8 cellular contexts compared by ENCODE assay signal in the genomic region with DNA sequence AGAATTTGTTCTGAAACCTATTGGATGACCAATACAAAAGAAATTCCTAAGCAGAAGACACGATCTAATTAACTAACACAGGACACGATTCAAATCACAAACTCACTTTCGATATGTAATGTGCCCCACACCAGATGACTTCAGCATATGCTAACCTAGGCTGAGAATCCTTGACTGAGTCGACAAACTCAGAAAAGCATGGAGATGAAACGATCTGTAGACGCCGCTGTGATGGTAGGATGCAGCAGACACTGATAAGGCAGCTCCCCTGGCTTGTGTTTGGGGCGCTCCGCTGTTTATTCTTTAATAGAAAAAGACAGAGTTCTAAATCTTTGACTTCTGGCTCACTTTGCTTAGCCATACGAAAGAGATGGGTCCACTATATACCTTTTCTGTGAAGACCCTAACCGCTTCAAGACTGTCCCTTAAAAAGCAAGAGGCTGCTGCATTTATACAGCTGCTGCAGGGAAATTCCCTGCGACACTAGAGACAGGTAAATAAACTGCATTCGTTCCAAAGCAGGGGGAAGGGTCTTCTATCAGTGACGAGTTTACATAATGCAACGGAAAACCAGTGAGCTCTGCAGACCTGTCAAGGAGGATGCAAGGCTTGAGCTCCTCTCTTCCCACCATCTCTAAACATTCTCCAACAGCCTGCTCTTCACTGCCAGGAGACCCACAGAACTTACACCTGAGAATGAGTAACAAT. TPM values are rescaled to one million over a fixed set of nuclear protein-coding genes. Genes with fewer than 3 reads are reported as not detected.
DNase-seq lines count a peak whose midpoint lies in the region; ATAC-seq and TF ChIP-seq lines count a peak whose summit lies in the region.

No MANE protein-coding gene starts in this region.

- no peak overlapping the region for H3K27ac ChIP-seq in HUES6 (ENCODE audit: low read depth, low read length)
- peak overlapping the region in 3 of 5 donors; percentile 41 to 98 (median 67) for H3K27ac ChIP-seq in adrenal gland
- H3K27ac ChIP-seq in thymus (ENCODE audit: low read depth), result no peak overlapping the region

- ATAC-seq in left colon, result peak; percentile 6
- no peak for ATAC-seq in HG02870 (IDR thresholded peaks at IDR 0.05; ENCODE audit: unreplicated experiment)
- no peak for ATAC-seq in omental fat pad (ENCODE audit: low FRiP score)

- H3K27me3 ChIP-seq in BE2C (no peaks in the 10 kb centered on the region), HUES6 (ENCODE audit: control insufficient read depth, insufficient read depth, low read length) (no peaks in the 10 kb centered on the region), adrenal gland (no peaks in the 10 kb centered on the region), thymus (ENCODE audit: control insufficient read depth, insufficient read depth) (no peaks in the 10 kb centered on the region)

- H3K9me3 ChIP-seq in BE2C (no peaks in the 10 kb centered on the region), HUES6 (ENCODE audit: control insufficient read depth, insufficient read depth, low read depth, low read length) (no peaks in the 10 kb centered on the region), adrenal gland (replicated peaks in 1 of 3) (no peaks in the 10 kb centered on the region), thymus (ENCODE audit: control insufficient read depth) (no peaks in the 10 kb centered on the region)

- TF ChIP-seq POLR2A in adrenal gland (IDR thresholded peaks at IDR 0.05), result peak in 1 of 2 donors; percentile 4

- H3K4me3 ChIP-seq in BE2C (ENCODE audit: low read depth, low read length), result peak overlapping the region; percentile 98
- H3K4me3 ChIP-seq in HUES6 (ENCODE audit: low read depth, low read length), result peak overlapping the region; percentile 90
- peak overlapping the region in 3 of 4 donors; percentile 49 to 87 (median 71) for H3K4me3 ChIP-seq in adrenal gland
- peak overlapping the region; percentile 94 for H3K4me3 ChIP-seq in thymus (ENCODE audit: low read length)

- DNase-seq in BE2C (no peak), adrenal gland (peak in 1 of 7 donors; percentile 9), left colon (no peak), cerebellar cortex (ENCODE audit: low spot score) (no peak), omental fat pad (ENCODE audit: low spot score) (no peak)

- H3K36me3 ChIP-seq in BE2C (no peaks in the 10 kb centered on the region), HUES6 (ENCODE audit: control insufficient read depth, insufficient read depth, low read length) (peaks cover 12% of the 10 kb centered on the region; the same call in 1 of the 2 replicates), adrenal gland (replicated peaks in 1 of 2) (peaks cover 0 to 4% of the 10 kb centered on the region in 2 donors), thymus (ENCODE audit: control insufficient read depth, insufficient read depth) (no peaks in the 10 kb centered on the region)

- TF ChIP-seq CTCF in BE2C (IDR thresholded peaks at IDR 0.05; ENCODE audit: low read depth, low read length) (no peak), adrenal gland (IDR thresholded peaks at IDR 0.05) (no peak), omental fat pad (IDR thresholded peaks at IDR 0.05) (no peak)

- no peaks in the 10 kb centered on the region for H3K4me1 ChIP-seq in BE2C
- no peaks in the 10 kb centered on the region for H3K4me1 ChIP-seq in HUES6 (ENCODE audit: control insufficient read depth, insufficient read depth, low read length)
- H3K4me1 ChIP-seq in adrenal gland (replicated peaks in 1 of 2), result peaks cover 9 to 26% of the 10 kb centered on the region in 2 donors
- peaks cover 11% of the 10 kb centered on the region for H3K4me1 ChIP-seq in thymus (ENCODE audit: control insufficient read depth, insufficient read depth, low read length)

- intact Hi-C loops in adrenal gland (cut with DNase I), result no loop called here
- intact Hi-C loops in left colon (cut with DNase I, micrococcal nuclease), result no loop called here

- 20 to 24% (median 22%) methylated on average over 15 of the region's 15 CpGs for WGBS in adrenal gland, 4 donors
- WGBS in thymus, result 53% methylated on average over 15 of the region's 15 CpGs

- H3K9ac ChIP-seq in HUES6 (ENCODE audit: low read length), result peak overlapping the region; percentile 95

RNA-seq across cellular contexts. Expression of a gene that starts 0.9 kb away (rescaled TPM):
- 88.1 TPM for polyA plus RNA-seq in BE2C (2012; ENCODE audit: insufficient read depth, insufficient read length, low read depth)
- 10 to 100 TPM; 48.6 to 69.0 (median 59.3) TPM for total RNA-seq in adrenal gland
- polyA plus RNA-seq in adrenal gland, result 10 to 100 TPM; 43.0 to 53.1 (median 51.6) TPM
- 10 to 100 TPM; 58.5 to 59.0 TPM for total RNA-seq in left colon
- 36.8 TPM for polyA plus RNA-seq in thymus
- 10 to 100 TPM; 40.6 to 65.6 (median 54.7) TPM for total RNA-seq in omental fat pad

RNA-seq across cellular contexts. Expression of a gene that starts 21.8 kb away (rescaled TPM):
- 39.2 TPM for polyA plus RNA-seq in BE2C (2012; ENCODE audit: insufficient read depth, insufficient read length, low read depth)
- 10 to 100 TPM; 16.8 to 50.6 (median 30.0) TPM for total RNA-seq in adrenal gland
- 10 to 100 TPM; 14.0 to 49.1 (median 23.9) TPM for polyA plus RNA-seq in adrenal gland
- total RNA-seq in left colon, result 10 to 100 TPM; 13.3 to 16.0 TPM
- polyA plus RNA-seq in thymus, result 15.7 TPM
- 10 to 100 TPM; 21.3 to 30.0 (median 25.6) TPM for total RNA-seq in omental fat pad

RNA-seq across cellular contexts. Expression of a gene that starts 22.0 kb away (rescaled TPM):
- polyA plus RNA-seq in BE2C (2012; ENCODE audit: insufficient read depth, insufficient read length, low read depth), result 65.2 TPM
- 10 to 100 TPM; 31.5 to 91.5 (median 58.3) TPM for total RNA-seq in adrenal gland
- 10 to 100 TPM; 15.5 to 74.8 (median 21.6) TPM for polyA plus RNA-seq in adrenal gland
- 10 to 100 TPM; 80.2 to 85.2 TPM for total RNA-seq in left colon
- 24.2 TPM for polyA plus RNA-seq in thymus
- total RNA-seq in omental fat pad, result 10 to 100 TPM; 37.8 to 79.6 (median 56.8) TPM

RNA-seq across cellular contexts. Expression of a gene that starts 56.1 kb away (rescaled TPM):
- polyA plus RNA-seq in BE2C (2012; ENCODE audit: insufficient read depth, insufficient read length, low read depth), result 61.9 TPM
- total RNA-seq in adrenal gland (10 to 100 TPM; 30.2 to 60.2 (median 45.6) TPM), left colon (10 to 100 TPM; 24.2 to 28.9 TPM), omental fat pad (10 to 100 TPM; 39.5 to 71.4 (median 47.4) TPM)
- polyA plus RNA-seq in adrenal gland (10 to 100 TPM; 34.4 to 75.5 (median 55.5) TPM), thymus (67.5 TPM)

Comparison
In these comparisons a context has a peak if more than half of its experiments do, and no peak if none do; other contexts are left out.
1. H3K27ac ChIP-seq: peak in adrenal gland (3 of 5); none in HUES6 (single experiment) and thymus (single experiment).
2. Peak in every context shown above with its lines, with median percentiles within 50 percentile points of each other: H3K4me3 ChIP-seq.